ENCODE assay signal across 9 cellular contexts in genomic region chr7:42972703-42973500, GRCh38. TPM values are rescaled to one million over a fixed set of nuclear protein-coding genes. Genes with fewer than 3 reads are reported as not detected.
DNase-seq lines count a peak whose midpoint lies in the region; ATAC-seq, FAIRE-seq and TF ChIP-seq lines count a peak whose summit lies in the region.
"Had no signal": no experiment of that assay in that cellular context is flagged by ENCODE, and none has a peak within 500 bp of the region (broad histone marks: within the 10 kb centered on the region; RNA-seq: fewer than 3 reads in every experiment).

No MANE protein-coding gene starts in this region.

- H3K9me3 ChIP-seq in endothelial cell of umbilical vein (replicated peaks; ENCODE audit: control insufficient read depth, insufficient read depth, low read length) (no peaks in the 10 kb centered on the region), mesodermal cell (ENCODE audit: control insufficient read depth, low read length) (no peaks in the 10 kb centered on the region), uterus (no peaks in the 10 kb centered on the region)
- H3K9me3 ChIP-seq: vagina had no signal

- H3K4me2 ChIP-seq in endothelial cell of umbilical vein (ENCODE audit: insufficient read depth, low read length): peak overlapping the region; percentile 55

- CTCF ChIA-PET in endothelial cell of umbilical vein (lab: Charles Lee): interaction anchor here (0.9 to 3.0 kb wide), 6 partner anchors 9 to 727 kb away, joined by 3 to 16 read pairs (median 4); no protein-coding TSS in a partner anchor

- no peaks in the 10 kb centered on the region for H3K79me2 ChIP-seq in endothelial cell of umbilical vein (ENCODE audit: control insufficient read depth, insufficient read depth, low read length)

- dilution Hi-C loops in endothelial cell of umbilical vein (cut with MboI; ENCODE audit: extremely low pct_ligation_motif_present, low sequenced_read_pairs): no loop called here

- H2AFZ ChIP-seq in endothelial cell of umbilical vein (ENCODE audit: low read depth, low read length): peak overlapping the region; percentile 70

- H3K27me3 ChIP-seq in endothelial cell of umbilical vein (ENCODE audit: control insufficient read depth in 2 of 2, insufficient read depth in 2 of 2, low read length in 2 of 2) (no peaks in the 10 kb centered on the region), uterus (no peaks in the 10 kb centered on the region)
- H3K27me3 ChIP-seq: vagina had no signal

- H4K20me1 ChIP-seq in endothelial cell of umbilical vein (replicated peaks; ENCODE audit: control insufficient read depth, extremely low read depth, insufficient read depth, low read length): no peaks in the 10 kb centered on the region

- 90 to 91% methylated on average over 2 to 5 of the region's 5 CpGs for WGBS in mesodermal cell (ENCODE audit: insufficient coverage in 2 of 2), 2 experiments

- TF ChIP-seq CTCF in endothelial cell of umbilical vein (IDR thresholded peaks at IDR 0.05; ENCODE audit: extremely low read depth in 1 of 2, insufficient read depth in 1 of 2, low read depth in 1 of 2, low read length in 2 of 2): no peak
- TF ChIP-seq CTCF in uterus (IDR thresholded peaks at IDR 0.05): no peak

- H3K36me3 ChIP-seq in endothelial cell of umbilical vein (ENCODE audit: control insufficient read depth in 2 of 2, extremely low read depth in 1 of 2, insufficient read depth in 2 of 2, low read length in 2 of 2) (no peaks in the 10 kb centered on the region), mesodermal cell (ENCODE audit: control insufficient read depth, insufficient read depth, low read length) (no peaks in the 10 kb centered on the region), uterus (no peaks in the 10 kb centered on the region)
- H3K36me3 ChIP-seq: vagina had no signal

- DNase-seq in NCI-H226 (peak; percentile 84), endothelial cell of umbilical vein (ENCODE audit: low read depth, low spot score) (peak; percentile 92), uterus (peak; percentile 68 to 81), NCI-H774 (lab: John Stamatoyannopoulos, UW) (no peak)
- no peak for DNase-seq in NK-92 treated with Interleukin-12 subunit alpha and Interleukin-12 subunit beta, amount 100 ng/mL, for 24 hours (lab: John Stamatoyannopoulos, UW)
- DNase-seq: naive thymus-derived CD4-positive, alpha-beta T cell had no signal

- H3K4me1 ChIP-seq in endothelial cell of umbilical vein (ENCODE audit: control insufficient read depth, extremely low read depth, insufficient read depth, low read length) (peaks cover 18% of the 10 kb centered on the region), mesodermal cell (ENCODE audit: control insufficient read depth, insufficient read depth, low read length, poor library complexity, severe bottlenecking) (no peaks in the 10 kb centered on the region), uterus (no peaks in the 10 kb centered on the region)

- POLR2A ChIA-PET in endothelial cell of umbilical vein (lab: Charles Lee): interaction anchor here (1.1 kb wide), 1 partner anchor 41 kb away, joined by 3 read pairs; the partner anchor contains the start of genes MRPL32 and PSMA2

- peak; percentile 94 for FAIRE-seq in endothelial cell of umbilical vein (lab: Jason Lieb, UNC)

- no peak overlapping the region for H3K9ac ChIP-seq in endothelial cell of umbilical vein (replicated peaks; ENCODE audit: extremely low read depth, insufficient read depth, low read length)

- BruUV-seq in endothelial cell of umbilical vein (replicated peaks; lab: Mats Ljungman, UMichigan): no TSS peak

- no peaks in the 10 kb centered on the region for H3K9me1 ChIP-seq in endothelial cell of umbilical vein (replicated peaks; ENCODE audit: control insufficient read depth, extremely low read depth, insufficient read depth, low read length)

- H3K27ac ChIP-seq in endothelial cell of umbilical vein (ENCODE audit: insufficient read depth, low read depth, low read length) (peak overlapping the region; percentile 3), mesodermal cell (ENCODE audit: low read depth, low read length, severe bottlenecking) (peak overlapping the region; percentile 74), uterus (peak overlapping the region; percentile 59 to 66)
- H3K27ac ChIP-seq: vagina had no signal

- intact Hi-C loops in endothelial cell of umbilical vein (cut with micrococcal nuclease): loop anchor here (2.0 kb wide), 1 partner anchor 40 kb away; the partner anchor contains the start of genes MRPL32 and PSMA2
- intact Hi-C loops in uterus (cut with DNase I; ENCODE audit: low total_unique reads): no loop called here

- TF ChIP-seq POLR2A in endothelial cell of umbilical vein (IDR thresholded peaks at IDR 0.05; ENCODE audit: low read depth, low read length) (no peak), uterus (IDR thresholded peaks at IDR 0.05) (no peak)

- H3K4me3 ChIP-seq in endothelial cell of umbilical vein (replicated peaks in 1 of 3; ENCODE audit: insufficient read depth in 1 of 3, low read depth in 1 of 3, low read length in 3 of 3): peak overlapping the region in 1 of 3 experiments; percentile 2
- H3K4me3 ChIP-seq in mesodermal cell (ENCODE audit: extremely low read depth, insufficient read depth, low read length, poor library complexity, severe bottlenecking): no peak overlapping the region
- H3K4me3 ChIP-seq in uterus: no peak overlapping the region
- H3K4me3 ChIP-seq: vagina had no signal

- no peak for ATAC-seq in GM18870 (IDR thresholded peaks at IDR 0.05; ENCODE audit: unreplicated experiment)
- ATAC-seq: naive thymus-derived CD4-positive, alpha-beta T cell had no signal

TF ChIP-seq in endothelial cell of umbilical vein, 7 proteins besides CTCF, POLR2A, EP300 and RAD21:
- TF ChIP-seq JUN (IDR thresholded peaks at IDR 0.05; ENCODE audit: borderline replicate concordance, insufficient read depth, insufficient read length, low read depth): peak; percentile 15
- TF ChIP-seq POLR2AphosphoS5 (IDR thresholded peaks at IDR 0.05; ENCODE audit: insufficient read depth, low read depth, low read length): peak; percentile 57
- TF ChIP-seq GATA2 (IDR thresholded peaks at IDR 0.05; ENCODE audit: insufficient read depth, insufficient read length, low read depth, low read length): peak; percentile 63
- no peak for TF ChIP-seq EZH2 (IDR thresholded peaks at IDR 0.05; ENCODE audit: borderline replicate concordance, low read depth, low read length, severe bottlenecking)
- TF ChIP-seq FOS (IDR thresholded peaks at IDR 0.05; ENCODE audit: borderline replicate concordance, insufficient read depth, low read length): peak; percentile 93
- TF ChIP-seq MAX (IDR thresholded peaks at IDR 0.05; ENCODE audit: insufficient read depth, insufficient read length): peak; percentile 13
- no peak for TF ChIP-seq MYC (IDR thresholded peaks at IDR 0.05; ENCODE audit: low read depth, low read length)

RNA-seq across cellular contexts. Expression of gene MRPL32, which starts 40.7 kb away (rescaled TPM):
- total RNA-seq in endothelial cell of umbilical vein (56.6 and 62.2 TPM in 2 replicates), uterus (10 to 100 TPM in 3 of 4 donors, 1 to 10 TPM in 1; 10.0 to 79.4 (median 51.9) TPM)
- polyA plus RNA-seq in endothelial cell of umbilical vein: 28.3 and 39.9 TPM in 2 replicates
- 71.0 and 74.1 TPM in 2 replicates for polyA plus RNA-seq in endothelial cell of umbilical vein (2011; cell fraction: cytosol; rRNA removed)
- 46.2 and 69.8 TPM in 2 replicates for polyA plus RNA-seq in endothelial cell of umbilical vein (2011; cell fraction: nucleus; rRNA removed)
- 54.9 and 76.2 TPM in 2 replicates for polyA plus RNA-seq in endothelial cell of umbilical vein (2012)
- 9.0 and 10.9 TPM in 2 replicates for polyA minus RNA-seq in endothelial cell of umbilical vein
- polyA minus RNA-seq in endothelial cell of umbilical vein (2011; cell fraction: cytosol; rRNA and poly(A)+ RNA removed): 15.9 TPM
- 13.6 and 13.9 TPM in 2 replicates for polyA minus RNA-seq in endothelial cell of umbilical vein (2011; cell fraction: nucleus; rRNA and poly(A)+ RNA removed)
- 62.8 TPM for polyA plus RNA-seq in mesodermal cell (2013, experiment 1 of 2)
- 71.3 TPM for polyA plus RNA-seq in mesodermal cell (2013, experiment 2 of 2)

RNA-seq across cellular contexts. Expression of gene PSMA2, which starts 40.9 kb away (rescaled TPM):
- total RNA-seq in endothelial cell of umbilical vein (110 and 118 TPM in 2 replicates), uterus (100 to 1,000 TPM in 1 of 4 donors, 10 to 100 TPM in 3; 54.5 to 121 (median 67.2) TPM)
- 73.3 and 107 TPM in 2 replicates for polyA plus RNA-seq in endothelial cell of umbilical vein
- 127 and 145 TPM in 2 replicates for polyA plus RNA-seq in endothelial cell of umbilical vein (2011; cell fraction: cytosol; rRNA removed)
- 49.8 and 72.9 TPM in 2 replicates for polyA plus RNA-seq in endothelial cell of umbilical vein (2011; cell fraction: nucleus; rRNA removed)
- 139 and 231 TPM in 2 replicates for polyA plus RNA-seq in endothelial cell of umbilical vein (2012)
- polyA minus RNA-seq in endothelial cell of umbilical vein: 23.5 and 31.9 TPM in 2 replicates
- polyA minus RNA-seq in endothelial cell of umbilical vein (2011; cell fraction: cytosol; rRNA and poly(A)+ RNA removed): 26.9 TPM
- 15.7 and 25.1 TPM in 2 replicates for polyA minus RNA-seq in endothelial cell of umbilical vein (2011; cell fraction: nucleus; rRNA and poly(A)+ RNA removed)
- 192 TPM for polyA plus RNA-seq in mesodermal cell (2013, experiment 1 of 2)
- polyA plus RNA-seq in mesodermal cell (2013, experiment 2 of 2): 231 TPM

Comparison
In these comparisons a context has a peak if more than half of its experiments do, and no peak if none do; other contexts are left out.
1. DNase-seq: peak in NCI-H226 (single experiment), endothelial cell of umbilical vein (single experiment) and uterus (2 of 2); none in NK-92 treated with Interleukin-12 subunit alpha and Interleukin-12 subunit beta, amount 100 ng/mL, for 24 hours (single experiment) and NCI-H774 (single experiment).
2. H3K27ac ChIP-seq: peak in every context shown above with its lines; median percentile 74 in mesodermal cell; 62 in uterus; 3 in endothelial cell of umbilical vein.